Comparison of ENCODE assay signal across 16 cellular contexts in genomic region chr14:32578181-32578580, GRCh38.
DNase-seq lines count a peak whose midpoint lies in the region; ATAC-seq and FAIRE-seq lines count a peak whose summit lies in the region.
"Had no signal": no experiment of that assay in that cellular context is flagged by ENCODE, and none has a peak within 500 bp of the region (broad histone marks: within the 10 kb centered on the region; RNA-seq: fewer than 3 reads in every experiment).

No MANE protein-coding gene starts in this region.

- DNase-seq in frontal cortex (ENCODE audit: low spot score in 2 of 2) (no peak), small intestine (no peak), cortex of kidney (lab: John Stamatoyannopoulos, UW) (no peak), T-helper 1 cell (no peak)
- DNase-seq: activated naive CD4-positive, alpha-beta T cell treated with anti-CD3 and anti-CD28 coated beads, Interleukin-2, amount 50 U/mL, for 16 hours; effector CD8-positive, alpha-beta T cell; foreskin fibroblast; mesendoderm; NCI-H2227 treated with DMSO at 0.1 percent for 48 hours had no signal

- FAIRE-seq in frontal cortex (lab: Jason Lieb, UNC) (no peak), small intestine (lab: Jason Lieb, UNC) (no peak)
- FAIRE-seq: bronchial epithelial cell had no signal

- ATAC-seq in GM18858 (IDR thresholded peaks at IDR 0.05; ENCODE audit: unreplicated experiment) (peak; percentile 94), GM21390 (IDR thresholded peaks at IDR 0.05; ENCODE audit: unreplicated experiment) (peak; percentile 77), HG02981 (IDR thresholded peaks at IDR 0.05; ENCODE audit: unreplicated experiment) (peak; percentile 83), HG03571 (IDR thresholded peaks at IDR 0.05; ENCODE audit: unreplicated experiment) (peak; percentile 86)

- no peaks in the 10 kb centered on the region for H3K9me3 ChIP-seq in small intestine (ENCODE audit: control insufficient read depth, low read depth)
- H3K9me3 ChIP-seq: neutrophil had no signal

- WGBS in small intestine, 3 donors: 55 to 65% (median 55%) methylated on average over 1 of the region's 1 CpG

- no peak overlapping the region for H3K4me3 ChIP-seq in small intestine (ENCODE audit: low read depth in 1 of 2, low read length in 2 of 2)
- H3K4me3 ChIP-seq: SK-N-MC had no signal

- no peaks in the 10 kb centered on the region for H3K4me1 ChIP-seq in small intestine (ENCODE audit: control insufficient read depth in 2 of 2, insufficient read depth in 1 of 2, low read depth in 1 of 2, low read length in 1 of 2)

- no peaks in the 10 kb centered on the region for H3K27me3 ChIP-seq in small intestine (ENCODE audit: control insufficient read depth in 2 of 2, insufficient read depth in 2 of 2, low read length in 2 of 2)

- H3K36me3 ChIP-seq in small intestine (ENCODE audit: control insufficient read depth in 2 of 2, insufficient read depth in 2 of 2, low read length in 2 of 2): no peaks in the 10 kb centered on the region
- H3K36me3 ChIP-seq: neutrophil had no signal

- H3K27ac ChIP-seq in small intestine (ENCODE audit: low read depth in 1 of 2, low read length in 1 of 2): no peak overlapping the region
- H3K27ac ChIP-seq: neutrophil, SK-N-MC had no signal
